ENCODE assay signal across 9 cellular contexts in genomic region chr7:49706106-49706505, GRCh38.
"Had no signal": no experiment of that assay in that cellular context is flagged by ENCODE, and none has a peak within 500 bp of the region (broad histone marks: within the 10 kb centered on the region; RNA-seq: fewer than 3 reads in every experiment).

No MANE protein-coding gene starts in this region.

- H3K4me1 ChIP-seq: HAP-1 had no signal

- H3K36me3 ChIP-seq: HAP-1 had no signal

- H3K4me2 ChIP-seq: GM23338 had no signal

- H3K9me3 ChIP-seq: HAP-1 had no signal

- H3K27ac ChIP-seq: GM23248 had no signal

- DNase-seq: GM23248, GOT3, H7, H9, HCEC 1CT, HFFc6 had no signal

- H3K4me3 ChIP-seq: GM23248, GM23338, HAP-1 had no signal

- H2AFZ ChIP-seq: GM23248, GM23338 had no signal

- ATAC-seq: GM23338, HCT116 had no signal
